13 cellular contexts compared by ENCODE assay signal in the genomic region with DNA sequence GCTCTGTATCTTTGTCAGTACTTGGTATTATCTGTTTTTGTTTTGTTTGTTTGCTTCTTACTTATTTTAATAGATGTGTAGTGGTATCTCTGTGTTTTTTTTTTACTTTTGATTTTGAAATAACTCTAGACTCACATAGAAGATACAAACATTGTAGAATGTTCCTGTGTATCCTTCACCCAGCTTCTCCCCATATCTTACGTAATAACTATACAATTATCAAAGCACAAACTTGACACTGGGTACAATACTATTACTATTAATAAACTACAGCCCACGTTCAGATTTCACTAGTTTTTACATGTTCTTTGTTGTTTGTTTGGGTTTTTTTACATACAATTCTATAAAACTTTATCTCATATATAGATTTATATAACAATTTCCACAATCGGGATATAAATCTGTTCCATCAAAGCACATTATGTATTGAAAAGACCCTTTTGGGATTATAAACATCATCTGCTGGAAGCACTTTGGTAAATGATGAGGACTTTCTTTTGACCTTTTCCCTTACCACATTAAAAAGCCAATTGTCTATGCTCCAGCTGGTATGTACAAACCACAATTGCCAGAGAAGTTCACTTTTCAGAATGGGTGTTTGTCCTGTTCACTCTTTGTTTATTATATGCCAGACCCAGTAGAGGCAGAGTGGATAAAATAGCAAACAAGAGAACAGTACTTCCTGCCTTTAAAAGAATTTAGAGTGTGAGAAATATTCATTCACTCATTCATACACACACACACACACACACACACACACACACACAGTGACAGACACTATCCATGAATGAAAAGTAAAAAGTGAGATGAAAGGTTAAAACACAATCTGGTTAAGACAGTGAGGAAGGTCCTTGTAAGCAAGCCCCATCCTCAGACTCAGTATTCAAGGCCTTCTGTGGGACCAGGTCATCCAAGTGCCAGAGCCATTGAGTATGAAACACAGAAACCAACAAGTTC.
DNase-seq lines count a peak whose midpoint lies in the region; ATAC-seq lines count a peak whose summit lies in the region.
"Had no signal": no experiment of that assay in that cellular context is flagged by ENCODE, and none has a peak within 500 bp of the region (broad histone marks: within the 10 kb centered on the region; RNA-seq: fewer than 3 reads in every experiment).

No MANE protein-coding gene starts in this region.

- ATAC-seq in activated T-cell treated with anti-CD3 and anti-CD28 coated beads, Interleukin-2, amount 50 U/mL, for 72 hours (replicated peaks in 1 of 2), result peak in 1 of 2 donors; percentile 1
- ATAC-seq in HG02623 (IDR thresholded peaks at IDR 0.05; ENCODE audit: unreplicated experiment) (no peak), GM18511 (IDR thresholded peaks at IDR 0.05; ENCODE audit: unreplicated experiment) (no peak)

- H3K27me3 Mint-ChIP-seq in activated T-cell treated with anti-CD3 and anti-CD28 coated beads, Interleukin-2, amount 50 U/mL, for 72 hours (ENCODE audit: low read depth), result peaks cover 13% of the 10 kb centered on the region
- peaks cover 5% of the 10 kb centered on the region for H3K27me3 Mint-ChIP-seq in T-helper 2 cell treated with Interferon-gamma antibody and Interleukin-4, amounts not matched to agents 5 μg/mL and 100 μg/mL, for 36 hours (ENCODE audit: low read depth)

- no peaks in the 10 kb centered on the region for H3K9me3 Mint-ChIP-seq in activated T-cell treated with anti-CD3 and anti-CD28 coated beads, Interleukin-2, amount 50 U/mL, for 72 hours
- no peaks in the 10 kb centered on the region for H3K9me3 Mint-ChIP-seq in T-helper 2 cell treated with Interferon-gamma antibody and Interleukin-4, amounts not matched to agents 5 μg/mL and 100 μg/mL, for 36 hours

- DNase-seq in activated T-cell treated with anti-CD3 and anti-CD28 coated beads, Interleukin-2, amount 50 U/mL, for 72 hours, result no peak
- no peak for DNase-seq in activated T-cell treated with anti-CD3 and anti-CD28 coated beads, Interleukin-2, amount 50 U/mL, for 1 hour
- DNase-seq in T-helper 2 cell treated with Interferon-gamma antibody and Interleukin-4, amounts not matched to agents 5 μg/mL and 100 μg/mL, for 36 hours (ENCODE audit: low spot score), result no peak
- DNase-seq in globus pallidus (ENCODE audit: low spot score) (peak; percentile 84), substantia nigra (lab: John Stamatoyannopoulos, UW) (peak in 1 of 49 donors; percentile 33), ACHN (no peak)
- DNase-seq: NCI-H2171 treated with DMSO at 0.1 percent for 48 hours; NK-92 treated with Interleukin-12 subunit alpha and Interleukin-12 subunit beta, amount 100 ng/mL, for 24 hours; posterior cingulate gyrus; SK-N-SH; WERI-Rb-1 had no signal

- in situ Hi-C loops in ACHN (cut with HindIII; ENCODE audit: low pct_ligation_motif_present, low pct_unique_long_range_greater_than_20kb, low sequenced_read_pairs), result no loop called here

- peak overlapping the region; percentile 71 for H3K27ac Mint-ChIP-seq in activated T-cell treated with anti-CD3 and anti-CD28 coated beads, Interleukin-2, amount 50 U/mL, for 72 hours
- peak overlapping the region; percentile 75 for H3K27ac Mint-ChIP-seq in T-helper 2 cell treated with Interferon-gamma antibody and Interleukin-4, amounts not matched to agents 5 μg/mL and 100 μg/mL, for 36 hours

- H3K27ac ChIP-seq in substantia nigra (ENCODE audit: low read depth, low read length, poor library complexity, severe bottlenecking), result peak overlapping the region; percentile 99
- H3K27ac ChIP-seq: WERI-Rb-1 had no signal

- H3K4me3 Mint-ChIP-seq in activated T-cell treated with anti-CD3 and anti-CD28 coated beads, Interleukin-2, amount 50 U/mL, for 72 hours, result peak overlapping the region in 1 of 2 donors; percentile 48
- H3K4me3 Mint-ChIP-seq in T-helper 2 cell treated with Interferon-gamma antibody and Interleukin-4, amounts not matched to agents 5 μg/mL and 100 μg/mL, for 36 hours, result peak overlapping the region; percentile 56

- peaks cover 0 to 2% of the 10 kb centered on the region in 2 donors for H3K36me3 Mint-ChIP-seq in activated T-cell treated with anti-CD3 and anti-CD28 coated beads, Interleukin-2, amount 50 U/mL, for 72 hours (ENCODE audit: insufficient read depth in 2 of 2)
- no peaks in the 10 kb centered on the region for H3K36me3 Mint-ChIP-seq in T-helper 2 cell treated with Interferon-gamma antibody and Interleukin-4, amounts not matched to agents 5 μg/mL and 100 μg/mL, for 36 hours (ENCODE audit: low read depth)

- peaks cover 91% of the 10 kb centered on the region for H3K4me1 Mint-ChIP-seq in activated T-cell treated with anti-CD3 and anti-CD28 coated beads, Interleukin-2, amount 50 U/mL, for 72 hours (ENCODE audit: low read depth)
- peaks cover 82% of the 10 kb centered on the region for H3K4me1 Mint-ChIP-seq in T-helper 2 cell treated with Interferon-gamma antibody and Interleukin-4, amounts not matched to agents 5 μg/mL and 100 μg/mL, for 36 hours (ENCODE audit: low read depth)
